Comparison of ENCODE assay signal across 22 cellular contexts in the genomic region with DNA sequence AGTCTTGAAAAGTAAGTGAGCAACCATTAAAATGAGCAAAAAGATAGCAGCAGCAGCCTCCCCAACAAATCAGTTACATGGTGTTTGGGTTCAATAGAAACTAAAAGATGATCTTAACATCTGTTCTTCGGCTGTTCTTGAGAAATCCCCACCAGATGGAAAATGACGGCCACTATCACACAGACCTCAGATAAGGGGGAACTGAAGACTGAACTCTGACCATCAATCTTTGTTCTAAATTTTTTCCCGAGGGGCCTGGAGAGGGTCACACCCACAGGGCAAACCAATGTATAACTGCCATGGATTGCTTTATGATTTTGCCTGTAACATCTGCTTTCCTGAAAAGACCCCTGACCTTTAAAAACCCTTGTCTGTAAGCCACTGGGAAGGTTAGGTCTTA.
"Had no signal": no experiment of that assay in that cellular context is flagged by ENCODE, and none has a peak within 500 bp of the region (broad histone marks: within the 10 kb centered on the region; RNA-seq: fewer than 3 reads in every experiment).

No MANE protein-coding gene starts in this region.

- H3K4me1 ChIP-seq: foreskin keratinocyte, heart right ventricle, right atrium auricular region, spleen had no signal

- H3K4me1 Mint-ChIP-seq: activated CD4-positive, alpha-beta memory T cell treated with anti-CD3 and anti-CD28 coated beads, Interleukin-2, amount 10 ng/mL, durations not matched to agents 7 days and 5 days; central memory CD8-positive, alpha-beta T cell; naive thymus-derived CD8-positive, alpha-beta T cell had no signal

- H3K9me3 Mint-ChIP-seq: activated CD4-positive, alpha-beta memory T cell treated with anti-CD3 and anti-CD28 coated beads, Interleukin-2, amount 10 ng/mL, durations not matched to agents 7 days and 5 days; activated CD4-positive, alpha-beta T cell treated with anti-CD3 and anti-CD28 coated beads, Interleukin-2, amount 10 ng/mL, durations not matched to agents 24 days and 14 days; activated T-helper 2 cell treated with anti-CD3 and anti-CD28 coated beads, Interferon-gamma antibody, Interleukin-2, Interleukin-4, amounts not matched to agents 10 μg/mL and 5 μg/mL and 100 μg/mL, durations not matched to agents 14 hours and 24 hours and 36 hours; dendritic cell treated with granulocyte-macrophage colony-stimulating factor and Interleukin-4, amounts not matched to agents 40 ng/mL and 50 ng/mL, for 4 days; endodermal cell had no signal

- H3K27me3 ChIP-seq: foreskin keratinocyte, right atrium auricular region, spleen, testis had no signal

- H3K27me3 Mint-ChIP-seq: activated CD4-positive, alpha-beta memory T cell treated with anti-CD3 and anti-CD28 coated beads, Interleukin-2, amount 10 ng/mL, durations not matched to agents 7 days and 5 days; activated CD4-positive, alpha-beta T cell treated with anti-CD3 and anti-CD28 coated beads, Interleukin-2, amount 10 ng/mL, durations not matched to agents 24 days and 14 days; central memory CD8-positive, alpha-beta T cell; dendritic cell treated with granulocyte-macrophage colony-stimulating factor and Interleukin-4, amounts not matched to agents 40 ng/mL and 50 ng/mL, for 4 days; T-helper 17 cell had no signal

- H3K36me3 Mint-ChIP-seq: activated naive CD8-positive, alpha-beta T cell; naive thymus-derived CD8-positive, alpha-beta T cell had no signal

- H3K36me3 ChIP-seq: heart right ventricle, right atrium auricular region, spleen had no signal

- DNase-seq: activated CD4-positive, alpha-beta memory T cell treated with anti-CD3 and anti-CD28 coated beads, Interleukin-2, amount 10 ng/mL, durations not matched to agents 7 days and 5 days; activated CD4-positive, alpha-beta T cell treated with anti-CD3 and anti-CD28 coated beads, Interleukin-2, amount 10 ng/mL, durations not matched to agents 24 days and 14 days; activated CD4-positive, CD25-positive, alpha-beta regulatory T cell treated with anti-CD3 and anti-CD28 coated beads, Interleukin-2, amount 50 U/mL, for 72 hours; activated CD8-positive, alpha-beta memory T cell treated with anti-CD3 and anti-CD28 coated beads, Interleukin-2, amount 50 U/mL, for 48 hours; activated naive CD4-positive, alpha-beta T cell; activated T-cell treated with anti-CD3 and anti-CD28 coated beads, Interleukin-2, amount 50 U/mL, for 48 hours; anterior cingulate cortex; endodermal cell; foreskin keratinocyte; heart right ventricle; naive thymus-derived CD8-positive, alpha-beta T cell; spleen; stimulated activated naive CD4-positive, alpha-beta T cell; T-helper 17 cell; testis; trophoblast cell had no signal

- H3K4me3 Mint-ChIP-seq: activated CD4-positive, alpha-beta memory T cell treated with anti-CD3 and anti-CD28 coated beads, Interleukin-2, amount 10 ng/mL, durations not matched to agents 7 days and 5 days; activated CD4-positive, alpha-beta T cell treated with anti-CD3 and anti-CD28 coated beads, Interleukin-2, amount 10 ng/mL, durations not matched to agents 24 days and 14 days; activated naive CD8-positive, alpha-beta T cell; central memory CD8-positive, alpha-beta T cell; dendritic cell treated with granulocyte-macrophage colony-stimulating factor and Interleukin-4, amounts not matched to agents 40 ng/mL and 50 ng/mL, for 4 days; endodermal cell; naive thymus-derived CD8-positive, alpha-beta T cell; T-helper 17 cell had no signal

- H3K27ac ChIP-seq: foreskin keratinocyte, heart right ventricle, right atrium auricular region, spleen, testis had no signal

- H3K4me3 ChIP-seq: heart right ventricle, right atrium auricular region, spleen, testis had no signal

- H3K9me3 ChIP-seq: heart right ventricle, right atrium auricular region, spleen, testis had no signal

- H3K27ac Mint-ChIP-seq: activated CD4-positive, alpha-beta memory T cell treated with anti-CD3 and anti-CD28 coated beads, Interleukin-2, amount 10 ng/mL, durations not matched to agents 7 days and 5 days; activated CD4-positive, alpha-beta T cell treated with anti-CD3 and anti-CD28 coated beads, Interleukin-2, amount 10 ng/mL, durations not matched to agents 24 days and 14 days; activated naive CD8-positive, alpha-beta T cell; activated T-helper 2 cell treated with anti-CD3 and anti-CD28 coated beads, Interferon-gamma antibody, Interleukin-2, Interleukin-4, amounts not matched to agents 10 μg/mL and 5 μg/mL and 100 μg/mL, durations not matched to agents 14 hours and 24 hours and 36 hours; dendritic cell treated with granulocyte-macrophage colony-stimulating factor and Interleukin-4, amounts not matched to agents 40 ng/mL and 50 ng/mL, for 4 days; endodermal cell; naive thymus-derived CD8-positive, alpha-beta T cell; T-helper 17 cell had no signal

- ATAC-seq: esophagus mucosa; foreskin keratinocyte; heart right ventricle; naive thymus-derived CD8-positive, alpha-beta T cell; T-helper 17 cell had no signal
